Comparison of ENCODE assay signal across 1 cellular context in genomic region chr6:154928325-154928922, GRCh38.
TF ChIP-seq lines count a peak whose summit lies in the region.

No MANE protein-coding gene starts in this region.

TF ChIP-seq in H1, 55 proteins besides CTCF, POLR2A, EP300 and RAD21 (continued from another document):
- TF ChIP-seq SRF (IDR thresholded peaks at IDR 0.05; ENCODE audit: low read depth, low read length) (no peak), RBBP5 (IDR thresholded peaks at IDR 0.05; ENCODE audit: borderline replicate concordance, low read depth, low read length) (no peak), ZNF274 (IDR thresholded peaks at IDR 0.05; ENCODE audit: borderline replicate concordance, extremely low read depth, low read length) (no peak), CREB1 (IDR thresholded peaks at IDR 0.05) (no peak), CHD7 (IDR thresholded peaks at IDR 0.05; ENCODE audit: insufficient replicate concordance, low read length) (no peak), RFX5 (IDR thresholded peaks at IDR 0.05; ENCODE audit: borderline replicate concordance, low read depth, low read length) (no peak), BCL11A (IDR thresholded peaks at IDR 0.05; ENCODE audit: low read depth in 2 of 2, low read length in 2 of 2) (no peak), E2F6 (IDR thresholded peaks at IDR 0.05) (no peak), EGR1 (IDR thresholded peaks at IDR 0.05; ENCODE audit: borderline replicate concordance, low read depth, low read length) (no peak), SP2 (IDR thresholded peaks at IDR 0.05; ENCODE audit: low read length) (no peak)
